1 cellular context compared by ENCODE assay signal in the genomic region with DNA sequence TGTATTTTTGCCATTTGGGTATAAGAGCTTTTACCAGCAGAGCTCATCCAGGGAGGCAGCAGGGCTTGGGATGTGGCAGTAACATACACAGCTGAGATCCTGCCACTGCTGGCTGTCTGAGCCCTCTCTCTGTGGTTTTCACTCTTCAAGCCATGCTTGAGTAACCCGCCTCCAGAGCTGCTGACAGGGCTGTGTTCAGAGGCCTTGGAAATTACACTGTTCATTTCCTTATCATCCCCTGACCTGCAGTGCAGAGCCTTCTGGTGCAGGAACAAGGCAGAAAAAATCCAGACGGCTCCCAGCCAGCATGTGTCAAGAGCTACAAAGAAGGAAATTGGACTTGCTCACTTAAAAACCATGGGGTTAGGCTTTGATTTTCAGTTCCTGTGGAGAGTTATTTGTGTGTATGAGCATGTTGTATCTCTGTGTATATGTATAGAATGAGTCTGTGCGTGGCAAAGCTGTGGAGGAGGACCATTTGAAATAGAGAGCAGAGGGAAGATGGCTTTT.
TF ChIP-seq lines count a peak whose summit lies in the region.

No MANE protein-coding gene starts in this region.

TF ChIP-seq in GM23338, 12 proteins besides CTCF, POLR2A, EP300 and RAD21 (continued from another document):
- TF ChIP-seq, protein P1, sequence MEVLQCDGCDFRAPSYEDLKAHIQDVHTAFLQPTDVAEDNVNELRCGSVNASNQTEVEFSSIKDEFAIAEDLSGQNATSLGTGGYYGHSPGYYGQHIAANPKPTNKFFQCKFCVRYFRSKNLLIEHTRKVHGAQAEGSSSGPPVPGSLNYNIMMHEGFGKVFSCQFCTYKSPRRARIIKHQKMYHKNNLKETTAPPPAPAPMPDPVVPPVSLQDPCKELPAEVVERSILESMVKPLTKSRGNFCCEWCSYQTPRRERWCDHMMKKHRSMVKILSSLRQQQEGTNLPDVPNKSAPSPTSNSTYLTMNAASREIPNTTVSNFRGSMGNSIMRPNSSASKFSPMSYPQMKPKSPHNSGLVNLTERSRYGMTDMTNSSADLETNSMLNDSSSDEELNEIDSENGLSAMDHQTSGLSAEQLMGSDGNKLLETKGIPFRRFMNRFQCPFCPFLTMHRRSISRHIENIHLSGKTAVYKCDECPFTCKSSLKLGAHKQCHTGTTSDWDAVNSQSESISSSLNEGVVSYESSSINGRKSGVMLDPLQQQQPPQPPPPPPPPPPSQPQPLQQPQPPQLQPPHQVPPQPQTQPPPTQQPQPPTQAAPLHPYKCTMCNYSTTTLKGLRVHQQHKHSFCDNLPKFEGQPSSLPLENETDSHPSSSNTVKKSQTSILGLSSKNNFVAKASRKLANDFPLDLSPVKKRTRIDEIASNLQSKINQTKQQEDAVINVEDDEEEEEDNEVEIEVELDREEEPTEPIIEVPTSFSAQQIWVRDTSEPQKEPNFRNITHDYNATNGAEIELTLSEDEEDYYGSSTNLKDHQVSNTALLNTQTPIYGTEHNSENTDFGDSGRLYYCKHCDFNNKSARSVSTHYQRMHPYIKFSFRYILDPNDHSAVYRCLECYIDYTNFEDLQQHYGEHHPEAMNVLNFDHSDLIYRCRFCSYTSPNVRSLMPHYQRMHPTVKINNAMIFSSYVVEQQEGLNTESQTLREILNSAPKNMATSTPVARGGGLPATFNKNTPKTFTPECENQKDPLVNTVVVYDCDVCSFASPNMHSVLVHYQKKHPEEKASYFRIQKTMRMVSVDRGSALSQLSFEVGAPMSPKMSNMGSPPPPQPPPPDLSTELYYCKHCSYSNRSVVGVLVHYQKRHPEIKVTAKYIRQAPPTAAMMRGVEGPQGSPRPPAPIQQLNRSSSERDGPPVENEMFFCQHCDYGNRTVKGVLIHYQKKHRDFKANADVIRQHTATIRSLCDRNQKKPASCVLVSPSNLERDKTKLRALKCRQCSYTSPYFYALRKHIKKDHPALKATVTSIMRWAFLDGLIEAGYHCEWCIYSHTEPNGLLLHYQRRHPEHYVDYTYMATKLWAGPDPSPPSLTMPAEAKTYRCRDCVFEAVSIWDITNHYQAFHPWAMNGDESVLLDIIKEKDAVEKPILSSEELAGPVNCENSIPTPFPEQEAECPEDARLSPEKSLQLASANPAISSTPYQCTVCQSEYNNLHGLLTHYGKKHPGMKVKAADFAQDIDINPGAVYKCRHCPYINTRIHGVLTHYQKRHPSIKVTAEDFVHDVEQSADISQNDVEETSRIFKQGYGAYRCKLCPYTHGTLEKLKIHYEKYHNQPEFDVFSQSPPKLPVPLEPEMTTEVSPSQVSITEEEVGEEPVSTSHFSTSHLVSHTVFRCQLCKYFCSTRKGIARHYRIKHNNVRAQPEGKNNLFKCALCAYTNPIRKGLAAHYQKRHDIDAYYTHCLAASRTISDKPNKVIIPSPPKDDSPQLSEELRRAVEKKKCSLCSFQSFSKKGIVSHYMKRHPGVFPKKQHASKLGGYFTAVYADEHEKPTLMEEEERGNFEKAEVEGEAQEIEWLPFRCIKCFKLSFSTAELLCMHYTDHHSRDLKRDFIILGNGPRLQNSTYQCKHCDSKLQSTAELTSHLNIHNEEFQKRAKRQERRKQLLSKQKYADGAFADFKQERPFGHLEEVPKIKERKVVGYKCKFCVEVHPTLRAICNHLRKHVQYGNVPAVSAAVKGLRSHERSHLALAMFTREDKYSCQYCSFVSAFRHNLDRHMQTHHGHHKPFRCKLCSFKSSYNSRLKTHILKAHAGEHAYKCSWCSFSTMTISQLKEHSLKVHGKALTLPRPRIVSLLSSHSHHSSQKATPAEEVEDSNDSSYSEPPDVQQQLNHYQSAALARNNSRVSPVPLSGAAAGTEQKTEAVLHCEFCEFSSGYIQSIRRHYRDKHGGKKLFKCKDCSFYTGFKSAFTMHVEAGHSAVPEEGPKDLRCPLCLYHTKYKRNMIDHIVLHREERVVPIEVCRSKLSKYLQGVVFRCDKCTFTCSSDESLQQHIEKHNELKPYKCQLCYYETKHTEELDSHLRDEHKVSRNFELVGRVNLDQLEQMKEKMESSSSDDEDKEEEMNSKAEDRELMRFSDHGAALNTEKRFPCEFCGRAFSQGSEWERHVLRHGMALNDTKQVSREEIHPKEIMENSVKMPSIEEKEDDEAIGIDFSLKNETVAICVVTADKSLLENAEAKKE (CRISPR knock-in tag; IDR thresholded peaks at IDR 0.05), result no peak
- TF ChIP-seq NANOG (IDR thresholded peaks at IDR 0.05; ENCODE audit: borderline replicate concordance), result no peak
- TF ChIP-seq, protein P2, sequence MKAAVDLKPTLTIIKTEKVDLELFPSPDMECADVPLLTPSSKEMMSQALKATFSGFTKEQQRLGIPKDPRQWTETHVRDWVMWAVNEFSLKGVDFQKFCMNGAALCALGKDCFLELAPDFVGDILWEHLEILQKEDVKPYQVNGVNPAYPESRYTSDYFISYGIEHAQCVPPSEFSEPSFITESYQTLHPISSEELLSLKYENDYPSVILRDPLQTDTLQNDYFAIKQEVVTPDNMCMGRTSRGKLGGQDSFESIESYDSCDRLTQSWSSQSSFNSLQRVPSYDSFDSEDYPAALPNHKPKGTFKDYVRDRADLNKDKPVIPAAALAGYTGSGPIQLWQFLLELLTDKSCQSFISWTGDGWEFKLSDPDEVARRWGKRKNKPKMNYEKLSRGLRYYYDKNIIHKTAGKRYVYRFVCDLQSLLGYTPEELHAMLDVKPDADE (IDR thresholded peaks at IDR 0.05), result no peak
- no peak for TF ChIP-seq ZNF331 (CRISPR knock-in tag; IDR thresholded peaks at IDR 0.05; ENCODE audit: low read depth)
- no peak for TF ChIP-seq EZH2phosphoT487 (IDR thresholded peaks at IDR 0.05; ENCODE audit: unreplicated experiment)
- TF ChIP-seq CREB1 (CRISPR knock-in tag; IDR thresholded peaks at IDR 0.05; ENCODE audit: low read depth), result no peak
- no peak for TF ChIP-seq POLR2AphosphoS5 (IDR thresholded peaks at IDR 0.05; ENCODE audit: low read depth)
- TF ChIP-seq, protein P3, sequence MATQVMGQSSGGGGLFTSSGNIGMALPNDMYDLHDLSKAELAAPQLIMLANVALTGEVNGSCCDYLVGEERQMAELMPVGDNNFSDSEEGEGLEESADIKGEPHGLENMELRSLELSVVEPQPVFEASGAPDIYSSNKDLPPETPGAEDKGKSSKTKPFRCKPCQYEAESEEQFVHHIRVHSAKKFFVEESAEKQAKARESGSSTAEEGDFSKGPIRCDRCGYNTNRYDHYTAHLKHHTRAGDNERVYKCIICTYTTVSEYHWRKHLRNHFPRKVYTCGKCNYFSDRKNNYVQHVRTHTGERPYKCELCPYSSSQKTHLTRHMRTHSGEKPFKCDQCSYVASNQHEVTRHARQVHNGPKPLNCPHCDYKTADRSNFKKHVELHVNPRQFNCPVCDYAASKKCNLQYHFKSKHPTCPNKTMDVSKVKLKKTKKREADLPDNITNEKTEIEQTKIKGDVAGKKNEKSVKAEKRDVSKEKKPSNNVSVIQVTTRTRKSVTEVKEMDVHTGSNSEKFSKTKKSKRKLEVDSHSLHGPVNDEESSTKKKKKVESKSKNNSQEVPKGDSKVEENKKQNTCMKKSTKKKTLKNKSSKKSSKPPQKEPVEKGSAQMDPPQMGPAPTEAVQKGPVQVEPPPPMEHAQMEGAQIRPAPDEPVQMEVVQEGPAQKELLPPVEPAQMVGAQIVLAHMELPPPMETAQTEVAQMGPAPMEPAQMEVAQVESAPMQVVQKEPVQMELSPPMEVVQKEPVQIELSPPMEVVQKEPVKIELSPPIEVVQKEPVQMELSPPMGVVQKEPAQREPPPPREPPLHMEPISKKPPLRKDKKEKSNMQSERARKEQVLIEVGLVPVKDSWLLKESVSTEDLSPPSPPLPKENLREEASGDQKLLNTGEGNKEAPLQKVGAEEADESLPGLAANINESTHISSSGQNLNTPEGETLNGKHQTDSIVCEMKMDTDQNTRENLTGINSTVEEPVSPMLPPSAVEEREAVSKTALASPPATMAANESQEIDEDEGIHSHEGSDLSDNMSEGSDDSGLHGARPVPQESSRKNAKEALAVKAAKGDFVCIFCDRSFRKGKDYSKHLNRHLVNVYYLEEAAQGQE (IDR thresholded peaks at IDR 0.05; ENCODE audit: unreplicated experiment), result no peak
- no peak for TF ChIP-seq STAT1 (IDR thresholded peaks at IDR 0.05; ENCODE audit: unreplicated experiment)
- no peak for TF ChIP-seq JUNB (IDR thresholded peaks at IDR 0.05; ENCODE audit: unreplicated experiment)
- TF ChIP-seq EZH2 (IDR thresholded peaks at IDR 0.05; ENCODE audit: low read depth, unreplicated experiment), result no peak
TF ChIP-seq in GM23338: peak in this region for 0.
